8 cellular contexts compared by ENCODE assay signal in the genomic region with DNA sequence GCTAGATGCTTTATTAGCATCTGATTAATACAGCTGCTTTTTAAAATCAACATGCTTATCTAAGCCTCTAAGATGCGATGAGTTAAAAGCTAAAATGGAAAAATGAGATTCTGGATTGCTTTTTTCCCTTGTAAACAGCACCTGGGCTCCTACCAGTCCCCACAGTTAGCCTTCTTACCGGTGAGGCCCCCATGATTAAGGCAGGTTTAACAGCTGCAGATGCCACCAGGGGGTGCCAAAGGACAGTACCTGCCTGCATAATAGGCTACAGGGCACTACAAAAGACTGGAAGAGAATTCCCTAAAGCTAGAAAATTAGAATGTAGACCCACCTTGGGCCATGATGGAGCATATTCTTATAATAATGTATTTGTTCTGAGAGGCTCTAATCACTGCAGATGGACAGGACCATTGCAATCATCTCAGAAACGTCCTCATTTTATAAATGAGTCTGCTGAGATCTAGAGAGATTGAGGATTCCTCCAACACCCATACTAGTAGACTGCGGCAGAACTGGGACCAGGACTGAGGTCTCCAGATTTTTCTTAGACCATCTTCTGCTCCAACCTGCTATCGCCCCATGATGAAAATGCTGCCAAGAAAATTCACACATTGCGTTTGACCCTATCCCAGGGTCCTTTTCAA.
DNase-seq lines count a peak whose midpoint lies in the region; ATAC-seq and TF ChIP-seq lines count a peak whose summit lies in the region.

No MANE protein-coding gene starts in this region.

- TF ChIP-seq EP300 in SK-N-SH (IDR thresholded peaks at IDR 0.05; ENCODE audit: borderline replicate concordance in 1 of 2, low read depth in 1 of 2, low read length in 1 of 2): no peak

- H3K27me3 ChIP-seq in SK-N-SH (ENCODE audit: insufficient read depth) (no peaks in the 10 kb centered on the region), left ventricle myocardium inferior (ENCODE audit: low read depth) (no peaks in the 10 kb centered on the region)

- CTCF ChIA-PET in SK-N-SH (lab: Yijun Ruan, JAX): interaction anchor here (0.6 to 2.8 kb wide), 43 partner anchors 9 to 589 kb away, joined by 3 to 38 read pairs (median 4); no protein-coding TSS in a partner anchor

- no peak overlapping the region for H2AFZ ChIP-seq in SK-N-SH (ENCODE audit: low read depth)

- no peaks in the 10 kb centered on the region for H3K36me3 Mint-ChIP-seq in activated naive CD4-positive, alpha-beta T cell treated with anti-CD3 and anti-CD28 coated beads, Interleukin-2, amount 50 U/mL, for 72 hours

- H3K4me3 ChIP-seq in SK-N-SH (ENCODE audit: low read depth in 2 of 2, low read length in 1 of 2): no peak overlapping the region
- no peak overlapping the region for H3K4me3 ChIP-seq in left ventricle myocardium inferior

- intact Hi-C loops in left ventricle myocardium inferior (cut with micrococcal nuclease): no loop called here
- intact Hi-C loops in sciatic nerve (cut with DNase I): no loop called here

- H3K27ac ChIP-seq in SK-N-SH (ENCODE audit: low read depth in 2 of 2, low read length in 1 of 2): peak overlapping the region in 1 of 2 experiments; percentile 73; a peak in 2 of 4 replicates
- no peak overlapping the region for H3K27ac ChIP-seq in left ventricle myocardium inferior (replicated peaks)

- no peaks in the 10 kb centered on the region for H3K9me3 Mint-ChIP-seq in activated naive CD4-positive, alpha-beta T cell treated with anti-CD3 and anti-CD28 coated beads, Interleukin-2, amount 50 U/mL, for 72 hours

- H3K79me2 ChIP-seq in SK-N-SH (ENCODE audit: insufficient read depth): no peaks in the 10 kb centered on the region

- peaks cover 7% of the 10 kb centered on the region for H3F3A ChIP-seq in SK-N-SH (replicated peaks; ENCODE audit: insufficient read depth)

- H3K4me1 ChIP-seq in SK-N-SH (ENCODE audit: control insufficient read depth in 1 of 2, insufficient read depth in 2 of 2, low read depth in 1 of 2, low read length in 1 of 2) (peaks cover 0 to 13% of the 10 kb centered on the region in 2 experiments; a peak in 2 of 4 replicates), left ventricle myocardium inferior (peaks cover 22% of the 10 kb centered on the region)

- H3K9ac ChIP-seq in SK-N-SH: no peak overlapping the region

- no peak overlapping the region for H3K4me2 ChIP-seq in SK-N-SH

- H3K9me2 ChIP-seq in SK-N-SH: no peaks in the 10 kb centered on the region

- H3K9me3 ChIP-seq in SK-N-SH (no peaks in the 10 kb centered on the region), left ventricle myocardium inferior (replicated peaks) (no peaks in the 10 kb centered on the region)

- no peak overlapping the region for H3K27ac Mint-ChIP-seq in activated naive CD4-positive, alpha-beta T cell treated with anti-CD3 and anti-CD28 coated beads, Interleukin-2, amount 50 U/mL, for 72 hours

- TF ChIP-seq RAD21 in SK-N-SH (IDR thresholded peaks at IDR 0.05; ENCODE audit: low read length): peak; percentile 90

- 64% methylated on average over 6 of the region's 6 CpGs for WGBS in SK-N-SH (ENCODE audit: low lambda C conversion rate)

- ATAC-seq in activated naive CD4-positive, alpha-beta T cell treated with anti-CD3 and anti-CD28 coated beads, Interleukin-2, amount 50 U/mL, for 72 hours: peak; percentile 47 to 82
- ATAC-seq in sciatic nerve: peak; percentile 73

- POLR2A ChIA-PET in SK-N-SH (lab: Yijun Ruan, JAX): no interaction called here

- no peaks in the 10 kb centered on the region for H4K20me1 ChIP-seq in SK-N-SH (ENCODE audit: insufficient read depth)

- TF ChIP-seq CTCF in GM10266 (IDR thresholded peaks at IDR 0.05; ENCODE audit: control insufficient read depth, insufficient read depth, low read depth, missing control alignments) (peak; percentile 76), LNCAP (IDR thresholded peaks at IDR 0.05) (peak; percentile 82), SK-N-SH (IDR thresholded peaks at IDR 0.05) (peak; percentile 84), left ventricle myocardium inferior (IDR thresholded peaks at IDR 0.05; ENCODE audit: borderline replicate concordance) (peak; percentile 73)

- H3K36me3 ChIP-seq in SK-N-SH (replicated peaks in 1 of 2; ENCODE audit: control insufficient read depth in 1 of 2, insufficient read depth in 2 of 2, low read length in 1 of 2) (no peaks in the 10 kb centered on the region), left ventricle myocardium inferior (no peaks in the 10 kb centered on the region)

- DNase-seq in GM10266 (ENCODE audit: extremely low spot score) (peak; percentile 45), H4 (ENCODE audit: low spot score) (peak; percentile 51), SK-N-SH (peak; percentile 51), left ventricle myocardium inferior (peak; percentile 60), sciatic nerve (ENCODE audit: low spot score) (peak; percentile 76), DMS79 (lab: John Stamatoyannopoulos, UW) (no peak)
- peak in 1 of 2 donors; percentile 72 for DNase-seq in activated naive CD4-positive, alpha-beta T cell treated with anti-CD3 and anti-CD28 coated beads, Interleukin-2, amount 50 U/mL, for 72 hours (ENCODE audit: low spot score in 2 of 2)

TF ChIP-seq in SK-N-SH, 30 proteins besides CTCF, POLR2A, EP300 and RAD21:
- TF ChIP-seq SIN3A (IDR thresholded peaks at IDR 0.05; ENCODE audit: borderline replicate concordance, low read depth, low read length): no peak
- TF ChIP-seq FOXJ3 (CRISPR knock-in tag; IDR thresholded peaks at IDR 0.05): no peak
- no peak for TF ChIP-seq GABPA (IDR thresholded peaks at IDR 0.05; ENCODE audit: low read depth)
- peak; percentile 85 for TF ChIP-seq SMC3 (IDR thresholded peaks at IDR 0.05; ENCODE audit: low read depth, low read length)
- no peak for TF ChIP-seq YY1 (IDR thresholded peaks at IDR 0.05; ENCODE audit: low read depth)
- no peak for TF ChIP-seq TCF12 (IDR thresholded peaks at IDR 0.05)
- TF ChIP-seq, protein P1, sequence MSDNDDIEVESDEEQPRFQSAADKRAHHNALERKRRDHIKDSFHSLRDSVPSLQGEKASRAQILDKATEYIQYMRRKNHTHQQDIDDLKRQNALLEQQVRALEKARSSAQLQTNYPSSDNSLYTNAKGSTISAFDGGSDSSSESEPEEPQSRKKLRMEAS (IDR thresholded peaks at IDR 0.05; ENCODE audit: low read depth): no peak
- 0 out of 2 replicates have a peak, but pooled peaks have one; percentile 12 for TF ChIP-seq NRF1 (IDR thresholded peaks at IDR 0.05; ENCODE audit: low read depth, low read length)
- TF ChIP-seq, protein P2, sequence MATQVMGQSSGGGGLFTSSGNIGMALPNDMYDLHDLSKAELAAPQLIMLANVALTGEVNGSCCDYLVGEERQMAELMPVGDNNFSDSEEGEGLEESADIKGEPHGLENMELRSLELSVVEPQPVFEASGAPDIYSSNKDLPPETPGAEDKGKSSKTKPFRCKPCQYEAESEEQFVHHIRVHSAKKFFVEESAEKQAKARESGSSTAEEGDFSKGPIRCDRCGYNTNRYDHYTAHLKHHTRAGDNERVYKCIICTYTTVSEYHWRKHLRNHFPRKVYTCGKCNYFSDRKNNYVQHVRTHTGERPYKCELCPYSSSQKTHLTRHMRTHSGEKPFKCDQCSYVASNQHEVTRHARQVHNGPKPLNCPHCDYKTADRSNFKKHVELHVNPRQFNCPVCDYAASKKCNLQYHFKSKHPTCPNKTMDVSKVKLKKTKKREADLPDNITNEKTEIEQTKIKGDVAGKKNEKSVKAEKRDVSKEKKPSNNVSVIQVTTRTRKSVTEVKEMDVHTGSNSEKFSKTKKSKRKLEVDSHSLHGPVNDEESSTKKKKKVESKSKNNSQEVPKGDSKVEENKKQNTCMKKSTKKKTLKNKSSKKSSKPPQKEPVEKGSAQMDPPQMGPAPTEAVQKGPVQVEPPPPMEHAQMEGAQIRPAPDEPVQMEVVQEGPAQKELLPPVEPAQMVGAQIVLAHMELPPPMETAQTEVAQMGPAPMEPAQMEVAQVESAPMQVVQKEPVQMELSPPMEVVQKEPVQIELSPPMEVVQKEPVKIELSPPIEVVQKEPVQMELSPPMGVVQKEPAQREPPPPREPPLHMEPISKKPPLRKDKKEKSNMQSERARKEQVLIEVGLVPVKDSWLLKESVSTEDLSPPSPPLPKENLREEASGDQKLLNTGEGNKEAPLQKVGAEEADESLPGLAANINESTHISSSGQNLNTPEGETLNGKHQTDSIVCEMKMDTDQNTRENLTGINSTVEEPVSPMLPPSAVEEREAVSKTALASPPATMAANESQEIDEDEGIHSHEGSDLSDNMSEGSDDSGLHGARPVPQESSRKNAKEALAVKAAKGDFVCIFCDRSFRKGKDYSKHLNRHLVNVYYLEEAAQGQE (IDR thresholded peaks at IDR 0.05; ENCODE audit: low read depth, low read length): no peak
TF ChIP-seq in SK-N-SH: peak in this region for 2.
